ENCODE assay signal across 15 cellular contexts in genomic region chr3:45657853-45658252, GRCh38. TPM values are rescaled to one million over a fixed set of nuclear protein-coding genes. Genes with fewer than 3 reads are reported as not detected.
DNase-seq lines count a peak whose midpoint lies in the region; ATAC-seq and TF ChIP-seq lines count a peak whose summit lies in the region.
"Had no signal": no experiment of that assay in that cellular context is flagged by ENCODE, and none has a peak within 500 bp of the region (broad histone marks: within the 10 kb centered on the region; RNA-seq: fewer than 3 reads in every experiment).

No MANE protein-coding gene starts in this region.

- no peak overlapping the region for H3K27ac ChIP-seq in effector memory CD4-positive, alpha-beta T cell (ENCODE audit: insufficient read depth, low read length, poor library complexity, severe bottlenecking)
- H3K27ac ChIP-seq in left lung: no peak overlapping the region
- H3K27ac ChIP-seq: esophagus squamous epithelium, tibial nerve had no signal

- no peak overlapping the region for H3K4me3 ChIP-seq in effector memory CD4-positive, alpha-beta T cell (ENCODE audit: insufficient read depth, low read depth, low read length, poor library complexity, severe bottlenecking)
- H3K4me3 ChIP-seq in left lung: no peak overlapping the region
- H3K4me3 ChIP-seq: A549, esophagus squamous epithelium, tibial nerve had no signal

- TF ChIP-seq CTCF in GM10266 (IDR thresholded peaks at IDR 0.05; ENCODE audit: control insufficient read depth, insufficient read depth, low read depth, missing control alignments) (no peak), left lung (IDR thresholded peaks at IDR 0.05) (no peak)

- intact Hi-C loops in left lung (cut with DNase I): loop anchor here (2.0 to 10.0 kb wide), 3 partner anchors 63 to 147 kb away; partner anchors contain the start of gene LIMD1 (in 2 of the 2)

- peak; percentile 60 for DNase-seq in GM10266 (ENCODE audit: extremely low spot score)
- peak; percentile 7 for DNase-seq in GM19240 (ENCODE audit: insufficient read length, low spot score)
- no peak for DNase-seq in effector memory CD4-positive, alpha-beta T cell
- DNase-seq in left lung: no peak
- no peak for DNase-seq in MV-4-11 (lab: John Stamatoyannopoulos, UW)
- DNase-seq in activated CD4-positive, CD25-positive, alpha-beta regulatory T cell treated with anti-CD3 and anti-CD28 coated beads, Interleukin-2, amount 50 U/mL, for 72 hours: no peak
- DNase-seq: activated CD4-positive, alpha-beta T cell treated with anti-CD3 and anti-CD28 coated beads for 4 hours; activated T-cell treated with anti-CD3 and anti-CD28 coated beads, Interleukin-2, amount 50 U/mL, for 48 hours; esophagus squamous epithelium; NCI-H146; PC-3 had no signal

- peak; percentile 62 for ATAC-seq in GM21825 (IDR thresholded peaks at IDR 0.05; ENCODE audit: unreplicated experiment)
- ATAC-seq in HG03432 (IDR thresholded peaks at IDR 0.05; ENCODE audit: unreplicated experiment): peak; percentile 74
- no peak for ATAC-seq in left lung
- ATAC-seq: A549, PC-3 had no signal

- H3K36me3 ChIP-seq in effector memory CD4-positive, alpha-beta T cell (ENCODE audit: control insufficient read depth, insufficient read depth, low read length): no peaks in the 10 kb centered on the region
- no peaks in the 10 kb centered on the region for H3K36me3 ChIP-seq in left lung
- H3K36me3 ChIP-seq: esophagus squamous epithelium, tibial nerve had no signal

- H3K9me3 ChIP-seq in effector memory CD4-positive, alpha-beta T cell (ENCODE audit: control insufficient read depth, low read length): no peaks in the 10 kb centered on the region
- H3K9me3 ChIP-seq in left lung: no peaks in the 10 kb centered on the region
- H3K9me3 ChIP-seq: esophagus squamous epithelium, tibial nerve had no signal

- no peaks in the 10 kb centered on the region for H3K27me3 ChIP-seq in effector memory CD4-positive, alpha-beta T cell (replicated peaks; ENCODE audit: control insufficient read depth, insufficient read depth, low read length, poor library complexity, severe bottlenecking)
- no peaks in the 10 kb centered on the region for H3K27me3 ChIP-seq in left lung
- H3K27me3 ChIP-seq: esophagus squamous epithelium, tibial nerve had no signal

- H3K4me1 ChIP-seq in effector memory CD4-positive, alpha-beta T cell (ENCODE audit: control insufficient read depth, insufficient read depth, low read length, poor library complexity, severe bottlenecking): no peaks in the 10 kb centered on the region
- peaks cover 17 to 60% of the 10 kb centered on the region in 2 donors for H3K4me1 ChIP-seq in left lung

RNA-seq across cellular contexts. Expression of gene SACM1L, which starts 31.3 kb away (rescaled TPM):
- total RNA-seq in left lung: 10 to 100 TPM; 58.2 to 69.8 TPM

Comparison
In these comparisons a context has a peak if more than half of its experiments do, and no peak if none do; other contexts are left out.
1. DNase-seq: peak in GM10266 (single experiment) and GM19240 (single experiment); none in effector memory CD4-positive, alpha-beta T cell (0 of 3), left lung (0 of 2), MV-4-11 (single experiment) and activated CD4-positive, CD25-positive, alpha-beta regulatory T cell treated with anti-CD3 and anti-CD28 coated beads, Interleukin-2, amount 50 U/mL, for 72 hours (single experiment).